8 cellular contexts compared by ENCODE assay signal in the genomic region with DNA sequence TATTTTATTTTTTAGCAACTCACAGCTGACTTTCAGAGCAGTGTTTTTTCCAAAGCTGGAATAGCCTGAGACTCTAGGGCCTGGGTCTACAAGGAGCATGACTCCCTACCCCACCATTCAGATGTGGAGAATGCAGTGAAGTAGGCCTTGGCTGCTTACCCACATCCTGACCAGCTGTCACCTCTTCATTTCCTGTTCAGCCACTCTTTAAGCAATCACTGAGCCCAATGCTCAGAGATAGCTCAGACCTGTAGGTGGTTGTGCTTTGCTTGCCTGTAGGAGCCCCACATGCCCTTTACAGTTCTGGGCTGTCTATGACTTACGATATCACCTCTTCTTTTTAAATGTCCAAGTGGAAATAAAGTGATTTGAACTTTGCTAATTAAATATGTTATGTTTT.
DNase-seq lines count a peak whose midpoint lies in the region; ATAC-seq and TF ChIP-seq lines count a peak whose summit lies in the region.
"Had no signal": no experiment of that assay in that cellular context is flagged by ENCODE, and none has a peak within 500 bp of the region (broad histone marks: within the 10 kb centered on the region; RNA-seq: fewer than 3 reads in every experiment).

No MANE protein-coding gene starts in this region.

- no TSS peak for BruUV-seq in Caco-2 (replicated peaks; lab: Mats Ljungman, UMichigan)

- POLR2A ChIA-PET in Caco-2 (lab: Charles Lee) = no interaction called here

- DNase-seq in foreskin fibroblast (peak; percentile 9 to 33), NCI-H446 (lab: John Stamatoyannopoulos, UW) (no peak), Caco-2 (no peak), iPS-NIHi7 (ENCODE audit: extremely low spot score) (no peak)

- no peaks in the 10 kb centered on the region for H3K27me3 Mint-ChIP-seq in Caco-2 (ENCODE audit: insufficient read depth, unreplicated experiment)

- H3F3A ChIP-seq in Loucy (ENCODE audit: low read depth) = peaks cover 6% of the 10 kb centered on the region; the same call in 1 of the 2 replicates

- no peak overlapping the region for H2AFZ ChIP-seq in Loucy (ENCODE audit: low read length)

- H3K9me2 ChIP-seq in Loucy (replicated peaks; ENCODE audit: low read depth, low read length) = no peaks in the 10 kb centered on the region

- H3K36me3 ChIP-seq in Loucy (ENCODE audit: insufficient read depth, low read length) (no peaks in the 10 kb centered on the region), Caco-2 (ENCODE audit: control insufficient read depth, insufficient read depth, low read length) (no peaks in the 10 kb centered on the region)
- H3K36me3 ChIP-seq: thoracic aorta had no signal

- H3K27me3 ChIP-seq in Loucy (ENCODE audit: insufficient read depth, low read length, poor library complexity, severe bottlenecking) (no peaks in the 10 kb centered on the region), Caco-2 (replicated peaks; ENCODE audit: control insufficient read depth, insufficient read depth, low read length) (no peaks in the 10 kb centered on the region)

- H3K9me3 ChIP-seq in Loucy (ENCODE audit: insufficient read depth, low read depth, low read length) (no peaks in the 10 kb centered on the region), Caco-2 (no peaks in the 10 kb centered on the region)
- H3K9me3 ChIP-seq: thoracic aorta had no signal

- H3K36me3 Mint-ChIP-seq in Caco-2 (ENCODE audit: insufficient read depth, unreplicated experiment) = no peaks in the 10 kb centered on the region

- H3K27ac Mint-ChIP-seq in Caco-2 (ENCODE audit: unreplicated experiment) = no peak overlapping the region

- peaks cover 37% of the 10 kb centered on the region for H3K4me1 ChIP-seq in Loucy (ENCODE audit: insufficient read depth, low read length, poor library complexity, severe bottlenecking)
- no peaks in the 10 kb centered on the region for H3K4me1 ChIP-seq in Caco-2

- H3K4me3 Mint-ChIP-seq in Caco-2 (ENCODE audit: unreplicated experiment) = no peak overlapping the region

- H3K9me3 Mint-ChIP-seq in Caco-2 (ENCODE audit: unreplicated experiment) = no peaks in the 10 kb centered on the region

- no peaks in the 10 kb centered on the region for H4K20me1 ChIP-seq in Loucy (ENCODE audit: insufficient read depth, low read length, poor library complexity, severe bottlenecking)

- intact Hi-C loops in Caco-2 (cut with micrococcal nuclease; ENCODE audit: unreplicated experiment) = no loop called here

- no peaks in the 10 kb centered on the region for H3K4me1 Mint-ChIP-seq in Caco-2 (ENCODE audit: low read depth, unreplicated experiment)

- peak overlapping the region; percentile 43 for H3K4me3 ChIP-seq in Loucy (ENCODE audit: low read length, poor library complexity, severe bottlenecking)
- H3K4me3 ChIP-seq in foreskin fibroblast (ENCODE audit: low read depth in 1 of 2, low read length in 2 of 2) = no peak overlapping the region
- H3K4me3 ChIP-seq in Caco-2 (ENCODE audit: low read depth, low read length) = no peak overlapping the region
- H3K4me3 ChIP-seq: thoracic aorta had no signal

- peak overlapping the region; percentile 14 for H3K9ac ChIP-seq in Loucy (ENCODE audit: low read depth, low read length, poor library complexity, severe bottlenecking)

- ATAC-seq in GM18511 (IDR thresholded peaks at IDR 0.05; ENCODE audit: unreplicated experiment) (peak; percentile 94), GM21619 (IDR thresholded peaks at IDR 0.05; ENCODE audit: unreplicated experiment) (peak; percentile 98)

- CTCF ChIA-PET in Caco-2 (lab: Charles Lee) = no interaction called here

- TF ChIP-seq CTCF in Loucy (conservative IDR thresholded peaks at IDR 0.05; ENCODE audit: low read length) = no peak
- TF ChIP-seq CTCF in foreskin fibroblast (IDR thresholded peaks at IDR 0.05; ENCODE audit: low read depth, low read length) = no peak
- TF ChIP-seq CTCF in Caco-2 (IDR thresholded peaks at IDR 0.05; ENCODE audit: insufficient read depth in 1 of 2, low read depth in 1 of 2, low read length in 1 of 2, severe bottlenecking in 1 of 2, unreplicated experiment in 1 of 2) = no peak

- peak overlapping the region; percentile 65 for H3K4me2 ChIP-seq in Loucy (ENCODE audit: low read depth, low read length, poor library complexity, severe bottlenecking)

- no peaks in the 10 kb centered on the region for H3K79me2 ChIP-seq in Loucy (ENCODE audit: insufficient read depth, low read length)

Comparison
In these comparisons a context has a peak if more than half of its experiments do, and no peak if none do; other contexts are left out.
1. DNase-seq: peak in foreskin fibroblast (2 of 2); none in NCI-H446 (0 of 2), Caco-2 (0 of 2) and iPS-NIHi7 (single experiment).